1 cellular context compared by ENCODE assay signal in genomic region chr4:54224960-54225670, GRCh38.
TF ChIP-seq lines count a peak whose summit lies in the region.

No MANE protein-coding gene starts in this region.

TF ChIP-seq in H1, 55 proteins besides CTCF, POLR2A, EP300 and RAD21 (continued from another document):
- TF ChIP-seq SAP30 (IDR thresholded peaks at IDR 0.05; ENCODE audit: insufficient read depth, insufficient replicate concordance, low read length): no peak
